Comparison of ENCODE assay signal across 1 cellular context in the genomic region with DNA sequence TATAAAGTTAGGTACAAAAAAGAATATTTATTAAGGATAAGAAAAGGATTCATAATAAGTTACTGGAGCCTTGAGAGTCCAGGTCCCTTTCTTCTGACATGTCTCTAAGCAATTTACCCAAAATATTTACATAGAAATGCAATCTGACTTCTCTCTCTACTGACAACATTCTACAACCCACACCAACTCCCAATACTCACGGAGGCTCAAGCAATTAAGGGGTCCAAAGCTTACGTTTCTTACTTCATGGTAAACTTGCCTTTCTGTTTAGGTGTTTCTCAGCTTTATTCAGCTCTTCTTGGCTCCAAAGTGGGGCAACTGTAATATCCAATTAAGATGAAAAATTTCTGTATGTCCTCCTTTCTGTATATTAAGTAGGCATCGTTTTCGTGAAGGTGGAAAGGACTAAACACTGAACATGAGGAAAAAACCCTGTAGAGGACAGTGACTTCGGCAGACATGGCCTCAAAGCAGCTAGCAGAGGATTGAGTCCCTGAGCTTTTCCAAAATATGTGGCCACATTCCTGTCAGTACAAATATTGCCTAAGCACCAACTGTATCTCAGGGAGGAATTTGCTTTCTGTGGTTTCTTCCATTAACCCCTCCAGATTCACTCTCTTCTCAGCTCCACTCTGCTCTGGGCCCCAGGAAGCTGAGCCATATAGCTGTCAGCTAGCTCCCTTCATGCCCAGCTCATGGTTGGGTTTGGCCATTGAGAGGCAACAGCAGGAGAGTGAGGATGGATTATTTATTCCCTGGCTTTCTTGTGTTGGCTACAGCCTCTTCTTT.
TF ChIP-seq lines count a peak whose summit lies in the region.

No MANE protein-coding gene starts in this region.

TF ChIP-seq in HepG2, 621 proteins besides CTCF, POLR2A, EP300 and RAD21 (continued from another document and continues in another):
- TF ChIP-seq, protein P1, sequence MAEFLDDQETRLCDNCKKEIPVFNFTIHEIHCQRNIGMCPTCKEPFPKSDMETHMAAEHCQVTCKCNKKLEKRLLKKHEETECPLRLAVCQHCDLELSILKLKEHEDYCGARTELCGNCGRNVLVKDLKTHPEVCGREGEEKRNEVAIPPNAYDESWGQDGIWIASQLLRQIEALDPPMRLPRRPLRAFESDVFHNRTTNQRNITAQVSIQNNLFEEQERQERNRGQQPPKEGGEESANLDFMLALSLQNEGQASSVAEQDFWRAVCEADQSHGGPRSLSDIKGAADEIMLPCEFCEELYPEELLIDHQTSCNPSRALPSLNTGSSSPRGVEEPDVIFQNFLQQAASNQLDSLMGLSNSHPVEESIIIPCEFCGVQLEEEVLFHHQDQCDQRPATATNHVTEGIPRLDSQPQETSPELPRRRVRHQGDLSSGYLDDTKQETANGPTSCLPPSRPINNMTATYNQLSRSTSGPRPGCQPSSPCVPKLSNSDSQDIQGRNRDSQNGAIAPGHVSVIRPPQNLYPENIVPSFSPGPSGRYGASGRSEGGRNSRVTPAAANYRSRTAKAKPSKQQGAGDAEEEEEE (CRISPR knock-in tag; IDR thresholded peaks at IDR 0.05; ENCODE audit: borderline replicate concordance) = no peak
- TF ChIP-seq ARID3A (IDR thresholded peaks at IDR 0.05; ENCODE audit: low read depth, low read length) = peak; percentile 16; the same call in 1 of the 2 replicates
- TF ChIP-seq TCF12 (IDR thresholded peaks at IDR 0.05) = no peak
- TF ChIP-seq TCF12 (CRISPR knock-in tag; IDR thresholded peaks at IDR 0.05) = no peak
- no peak for TF ChIP-seq ZNF264 (CRISPR knock-in tag; IDR thresholded peaks at IDR 0.05)
- TF ChIP-seq SP2 (CRISPR knock-in tag; IDR thresholded peaks at IDR 0.05) = no peak
- TF ChIP-seq ARHGAP35 (CRISPR knock-in tag; IDR thresholded peaks at IDR 0.05; ENCODE audit: borderline replicate concordance) = no peak
- no peak for TF ChIP-seq ZNF34 (CRISPR knock-in tag; IDR thresholded peaks at IDR 0.05; ENCODE audit: borderline replicate concordance)
- no peak for TF ChIP-seq ZFP41 (CRISPR knock-in tag; IDR thresholded peaks at IDR 0.05; ENCODE audit: borderline replicate concordance)
- 0 out of 2 replicates have a peak, but pooled peaks have one; percentile 7 for TF ChIP-seq HOMEZ (CRISPR knock-in tag; IDR thresholded peaks at IDR 0.05; ENCODE audit: low read depth)
- TF ChIP-seq ZFP91 (CRISPR knock-in tag; IDR thresholded peaks at IDR 0.05; ENCODE audit: borderline replicate concordance) = no peak
- TF ChIP-seq FOXO1 (CRISPR knock-in tag; IDR thresholded peaks at IDR 0.05) = peak; percentile 43; the same call in 1 of the 2 replicates
- TF ChIP-seq KLF16 (CRISPR knock-in tag; IDR thresholded peaks at IDR 0.05) = no peak; a peak in 1 of 4 replicates
- no peak for TF ChIP-seq ZNF33A (CRISPR knock-in tag; IDR thresholded peaks at IDR 0.05; ENCODE audit: borderline replicate concordance)
- no peak for TF ChIP-seq ZSCAN30 (CRISPR knock-in tag; IDR thresholded peaks at IDR 0.05)
- no peak for TF ChIP-seq ZMAT5 (CRISPR knock-in tag; IDR thresholded peaks at IDR 0.05; ENCODE audit: borderline replicate concordance, low read depth)
- TF ChIP-seq ZNF282 (IDR thresholded peaks at IDR 0.05; ENCODE audit: partially characterized antibody) = no peak
- TF ChIP-seq PAWR (CRISPR knock-in tag; IDR thresholded peaks at IDR 0.05; ENCODE audit: borderline replicate concordance) = no peak
- peak; percentile 26; the same call in 1 of the 2 replicates for TF ChIP-seq ESRRA (CRISPR knock-in tag; IDR thresholded peaks at IDR 0.05; ENCODE audit: low read depth)
- no peak for TF ChIP-seq PRDM15 (CRISPR knock-in tag; IDR thresholded peaks at IDR 0.05)
- TF ChIP-seq MED1 (CRISPR knock-in tag; IDR thresholded peaks at IDR 0.05) = peak; percentile 57; the same call in 1 of the 2 replicates
- no peak for TF ChIP-seq JDP2 (CRISPR knock-in tag; IDR thresholded peaks at IDR 0.05; ENCODE audit: borderline replicate concordance)
- TF ChIP-seq ZNF234 (CRISPR knock-in tag; conservative IDR thresholded peaks at IDR 0.05) = no peak
- 0 out of 2 replicates have a peak, but pooled peaks have one; percentile 1 for TF ChIP-seq IRF2 (CRISPR knock-in tag; IDR thresholded peaks at IDR 0.05)
- TF ChIP-seq SMYD3 (CRISPR knock-in tag; IDR thresholded peaks at IDR 0.05) = 0 out of 2 replicates have a peak, but pooled peaks have one; percentile 43
- TF ChIP-seq ZNF644 (CRISPR knock-in tag; IDR thresholded peaks at IDR 0.05; ENCODE audit: low read depth) = peak; percentile 97
- TF ChIP-seq, protein P2, sequence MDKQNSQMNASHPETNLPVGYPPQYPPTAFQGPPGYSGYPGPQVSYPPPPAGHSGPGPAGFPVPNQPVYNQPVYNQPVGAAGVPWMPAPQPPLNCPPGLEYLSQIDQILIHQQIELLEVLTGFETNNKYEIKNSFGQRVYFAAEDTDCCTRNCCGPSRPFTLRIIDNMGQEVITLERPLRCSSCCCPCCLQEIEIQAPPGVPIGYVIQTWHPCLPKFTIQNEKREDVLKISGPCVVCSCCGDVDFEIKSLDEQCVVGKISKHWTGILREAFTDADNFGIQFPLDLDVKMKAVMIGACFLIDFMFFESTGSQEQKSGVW (CRISPR knock-in tag; IDR thresholded peaks at IDR 0.05; ENCODE audit: borderline replicate concordance) = no peak
- TF ChIP-seq ZMAT3 (CRISPR knock-in tag; conservative IDR thresholded peaks at IDR 0.05) = 0 out of 2 replicates have a peak, but pooled peaks have one; percentile 25
- TF ChIP-seq SATB2 (CRISPR knock-in tag; IDR thresholded peaks at IDR 0.05) = no peak
- TF ChIP-seq SMAD3 (CRISPR knock-in tag; IDR thresholded peaks at IDR 0.05) = no peak; the same call in 1 of the 2 replicates
- no peak for TF ChIP-seq ZNF180 (CRISPR knock-in tag; IDR thresholded peaks at IDR 0.05; ENCODE audit: borderline replicate concordance, low read depth)
- TF ChIP-seq, protein P3, sequence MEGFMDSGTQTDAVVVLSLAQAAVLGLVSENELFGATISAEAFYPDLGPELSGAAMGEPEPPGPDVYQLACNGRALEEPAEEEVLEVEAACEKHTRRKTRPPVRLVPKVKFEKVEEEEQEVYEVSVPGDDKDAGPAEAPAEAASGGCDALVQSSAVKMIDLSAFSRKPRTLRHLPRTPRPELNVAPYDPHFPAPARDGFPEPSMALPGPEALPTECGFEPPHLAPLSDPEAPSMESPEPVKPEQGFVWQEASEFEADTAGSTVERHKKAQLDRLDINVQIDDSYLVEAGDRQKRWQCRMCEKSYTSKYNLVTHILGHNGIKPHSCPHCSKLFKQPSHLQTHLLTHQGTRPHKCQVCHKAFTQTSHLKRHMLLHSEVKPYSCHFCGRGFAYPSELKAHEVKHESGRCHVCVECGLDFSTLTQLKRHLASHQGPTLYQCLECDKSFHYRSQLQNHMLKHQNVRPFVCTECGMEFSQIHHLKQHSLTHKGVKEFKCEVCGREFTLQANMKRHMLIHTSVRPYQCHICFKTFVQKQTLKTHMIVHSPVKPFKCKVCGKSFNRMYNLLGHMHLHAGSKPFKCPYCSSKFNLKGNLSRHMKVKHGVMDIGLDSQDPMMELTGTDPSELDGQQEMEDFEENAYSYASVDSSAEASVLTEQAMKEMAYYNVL (CRISPR knock-in tag; IDR thresholded peaks at IDR 0.05; ENCODE audit: borderline replicate concordance) = peak; percentile 71; the same call in 1 of the 2 replicates
- TF ChIP-seq GATA4 (IDR thresholded peaks at IDR 0.05; ENCODE audit: borderline replicate concordance, low read depth) = no peak
- TF ChIP-seq ZNF383 (CRISPR knock-in tag; IDR thresholded peaks at IDR 0.05; ENCODE audit: borderline replicate concordance) = no peak
- TF ChIP-seq THRA (CRISPR knock-in tag; IDR thresholded peaks at IDR 0.05; ENCODE audit: borderline replicate concordance) = peak; percentile 84
- TF ChIP-seq ZNF326 (CRISPR knock-in tag; IDR thresholded peaks at IDR 0.05; ENCODE audit: borderline replicate concordance) = no peak
- TF ChIP-seq, protein P4, sequence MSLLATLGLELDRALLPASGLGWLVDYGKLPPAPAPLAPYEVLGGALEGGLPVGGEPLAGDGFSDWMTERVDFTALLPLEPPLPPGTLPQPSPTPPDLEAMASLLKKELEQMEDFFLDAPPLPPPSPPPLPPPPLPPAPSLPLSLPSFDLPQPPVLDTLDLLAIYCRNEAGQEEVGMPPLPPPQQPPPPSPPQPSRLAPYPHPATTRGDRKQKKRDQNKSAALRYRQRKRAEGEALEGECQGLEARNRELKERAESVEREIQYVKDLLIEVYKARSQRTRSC (CRISPR knock-in tag; IDR thresholded peaks at IDR 0.05; ENCODE audit: low read depth) = no peak
- TF ChIP-seq, protein P5, sequence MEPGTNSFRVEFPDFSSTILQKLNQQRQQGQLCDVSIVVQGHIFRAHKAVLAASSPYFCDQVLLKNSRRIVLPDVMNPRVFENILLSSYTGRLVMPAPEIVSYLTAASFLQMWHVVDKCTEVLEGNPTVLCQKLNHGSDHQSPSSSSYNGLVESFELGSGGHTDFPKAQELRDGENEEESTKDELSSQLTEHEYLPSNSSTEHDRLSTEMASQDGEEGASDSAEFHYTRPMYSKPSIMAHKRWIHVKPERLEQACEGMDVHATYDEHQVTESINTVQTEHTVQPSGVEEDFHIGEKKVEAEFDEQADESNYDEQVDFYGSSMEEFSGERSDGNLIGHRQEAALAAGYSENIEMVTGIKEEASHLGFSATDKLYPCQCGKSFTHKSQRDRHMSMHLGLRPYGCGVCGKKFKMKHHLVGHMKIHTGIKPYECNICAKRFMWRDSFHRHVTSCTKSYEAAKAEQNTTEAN (CRISPR knock-in tag; conservative IDR thresholded peaks at IDR 0.05) = 0 out of 2 replicates have a peak, but pooled peaks have one; percentile 56
- peak; percentile 71; the same call in 1 of the 2 replicates for TF ChIP-seq ZNF792 (CRISPR knock-in tag; IDR thresholded peaks at IDR 0.05)
- TF ChIP-seq SMAD1 (CRISPR knock-in tag; IDR thresholded peaks at IDR 0.05; ENCODE audit: borderline replicate concordance, low read depth) = no peak
